Comparison of ENCODE assay signal across 1 cellular context in the genomic region with DNA sequence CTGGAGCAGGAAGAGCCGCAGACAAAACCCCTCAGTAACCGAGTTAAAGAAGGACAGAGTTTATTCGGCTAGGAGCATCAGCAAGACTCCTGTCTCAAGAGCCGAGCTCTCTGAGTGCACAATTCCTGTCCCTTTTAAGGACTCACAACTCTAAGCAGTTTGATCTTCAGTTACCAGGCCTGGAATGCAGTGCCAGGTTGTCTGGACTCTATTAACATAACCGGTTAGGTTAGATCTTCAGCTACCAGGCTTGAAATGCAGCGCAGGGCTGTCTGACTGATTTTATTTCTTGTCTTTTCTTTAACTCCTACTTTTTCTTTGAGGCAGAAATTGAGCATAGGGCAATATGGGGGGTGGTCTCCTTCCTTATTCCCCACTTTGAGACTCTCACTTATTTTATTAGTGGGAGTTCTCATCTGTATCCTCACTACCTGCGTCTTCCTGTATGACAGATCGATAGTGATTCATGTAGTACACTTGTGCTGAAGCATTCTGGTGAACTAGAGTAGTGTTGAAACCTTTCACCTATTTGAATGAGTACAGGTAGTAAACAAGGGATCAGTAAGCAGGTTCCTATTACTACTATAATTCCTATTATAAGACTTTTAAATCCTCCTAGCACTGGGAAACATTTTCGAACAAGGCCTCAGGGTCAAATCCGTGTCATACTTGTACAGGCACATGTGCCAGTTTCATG.
TF ChIP-seq lines count a peak whose summit lies in the region.

No MANE protein-coding gene starts in this region.

TF ChIP-seq in H1, 55 proteins besides CTCF, POLR2A, EP300 and RAD21 (continued from another document):
- TF ChIP-seq SIRT6 (IDR thresholded peaks at IDR 0.05; ENCODE audit: low read length) (no peak), FOSL1 (IDR thresholded peaks at IDR 0.05; ENCODE audit: insufficient read depth, low read depth, low read length) (no peak), GTF2F1 (IDR thresholded peaks at IDR 0.05; ENCODE audit: borderline replicate concordance, low read depth, low read length) (no peak), SUZ12 (IDR thresholded peaks at IDR 0.05; ENCODE audit: low read length) (no peak), SP1 (IDR thresholded peaks at IDR 0.05; ENCODE audit: low read depth, low read length) (0 out of 2 replicates have a peak, but pooled peaks have one; percentile 42), SIX5 (IDR thresholded peaks at IDR 0.05; ENCODE audit: low read depth, low read length) (no peak), TEAD4 (IDR thresholded peaks at IDR 0.05; ENCODE audit: low read depth, low read length) (peak; percentile 55), POU5F1 (IDR thresholded peaks at IDR 0.05; ENCODE audit: low read depth, low read length) (peak; percentile 8; the same call in 1 of the 2 replicates)
- TF ChIP-seq, protein P1, sequence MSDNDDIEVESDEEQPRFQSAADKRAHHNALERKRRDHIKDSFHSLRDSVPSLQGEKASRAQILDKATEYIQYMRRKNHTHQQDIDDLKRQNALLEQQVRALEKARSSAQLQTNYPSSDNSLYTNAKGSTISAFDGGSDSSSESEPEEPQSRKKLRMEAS (IDR thresholded peaks at IDR 0.05): no peak
